In genomic region chr1:89863165-89863835, GRCh38 we compare ENCODE assay signal across 16 cellular contexts. TPM values are rescaled to one million over a fixed set of nuclear protein-coding genes. Genes with fewer than 3 reads are reported as not detected.
A peak's percentile ranks its signal among the peaks of the same experiment; 100 is the strongest.
DNase-seq lines count a peak whose midpoint lies in the region; ATAC-seq, FAIRE-seq and TF ChIP-seq lines count a peak whose summit lies in the region.
"Had no signal": no experiment of that assay in that cellular context is flagged by ENCODE, and none has a peak within 500 bp of the region (broad histone marks: within the 10 kb centered on the region; RNA-seq: fewer than 3 reads in every experiment).

No MANE protein-coding gene starts in this region.

- no peak for FAIRE-seq in endothelial cell of umbilical vein (lab: Jason Lieb, UNC)

- H3K36me3 Mint-ChIP-seq in activated naive CD4-positive, alpha-beta T cell treated with anti-CD3 and anti-CD28 coated beads, Interleukin-2, amount 50 U/mL, for 72 hours = peaks cover 21 to 48% of the 10 kb centered on the region in 2 donors
- peaks cover 28 to 68% of the 10 kb centered on the region in 2 donors for H3K36me3 Mint-ChIP-seq in stimulated activated naive B cell treated with anti-CD40 and anti-IgM and Interleukin-4, amounts not matched to agents 10 μg/mL and 1 μg/mL and 100 μg/mL, for 72 hours

- no peak for TF ChIP-seq POLR2A in endothelial cell of umbilical vein (IDR thresholded peaks at IDR 0.05; ENCODE audit: low read depth, low read length)

- H3K9me3 Mint-ChIP-seq in activated naive CD4-positive, alpha-beta T cell treated with anti-CD3 and anti-CD28 coated beads, Interleukin-2, amount 50 U/mL, for 72 hours = peaks cover 0 to 3% of the 10 kb centered on the region in 2 donors
- no peaks in the 10 kb centered on the region for H3K9me3 Mint-ChIP-seq in stimulated activated naive B cell treated with anti-CD40 and anti-IgM and Interleukin-4, amounts not matched to agents 10 μg/mL and 1 μg/mL and 100 μg/mL, for 72 hours

- H2AFZ ChIP-seq in endothelial cell of umbilical vein (ENCODE audit: low read depth, low read length) = no peak overlapping the region

- no peaks in the 10 kb centered on the region for H3K36me3 ChIP-seq in endothelial cell of umbilical vein (ENCODE audit: control insufficient read depth in 2 of 2, extremely low read depth in 1 of 2, insufficient read depth in 2 of 2, low read length in 2 of 2)
- H3K36me3 ChIP-seq: brain microvascular endothelial cell, right lobe of liver had no signal

- H3K4me3 Mint-ChIP-seq in stimulated activated naive B cell treated with anti-CD40 and anti-IgM and Interleukin-4, amounts not matched to agents 10 μg/mL and 1 μg/mL and 100 μg/mL, for 72 hours = no peak overlapping the region

- DNase-seq in activated naive CD4-positive, alpha-beta T cell treated with anti-CD3 and anti-CD28 coated beads, Interleukin-2, amount 50 U/mL, for 72 hours (ENCODE audit: low spot score in 2 of 2) = no peak
- DNase-seq in activated naive CD4-positive, alpha-beta T cell treated with anti-CD3 and anti-CD28 coated beads, Interleukin-2, amount 50 U/mL, for 16 hours = no peak
- DNase-seq in SK-MEL-5 (ENCODE audit: low read depth, low spot score) (peak; percentile 12), endothelial cell of umbilical vein (ENCODE audit: low read depth, low spot score) (peak; percentile 50), NCI-H146 treated with DMSO at 0.1 percent for 48 hours (lab: John Stamatoyannopoulos, UW; ENCODE audit: unreplicated experiment) (no peak)
- no peak for DNase-seq in stimulated activated naive B cell treated with anti-CD40 and anti-IgM and Interleukin-4, amounts not matched to agents 10 μg/mL and 1 μg/mL and 100 μg/mL, for 72 hours
- DNase-seq in effector CD4-positive, alpha-beta T cell = no peak
- DNase-seq: activated CD4-positive, CD25-positive, alpha-beta regulatory T cell treated with anti-CD3 and anti-CD28 coated beads, Interleukin-2, amount 50 U/mL, for 72 hours; brain microvascular endothelial cell; DMS 273 treated with DMSO at 0.1 percent for 48 hours; left ventricle myocardium superior; NCI-H2029 treated with DMSO at 0.1 percent for 48 hours; NCI-H748 treated with DMSO at 0.1 percent for 48 hours; right lobe of liver; stimulated activated CD4-positive, alpha-beta T cell treated with anti-CD3 and anti-CD28 coated beads, Interleukin-4, amount 100 ng/mL, for 1 hour had no signal

- TF ChIP-seq CTCF in endothelial cell of umbilical vein (IDR thresholded peaks at IDR 0.05; ENCODE audit: extremely low read depth in 1 of 2, insufficient read depth in 1 of 2, low read depth in 1 of 2, low read length in 2 of 2) = no peak

- in situ Hi-C loops in SK-MEL-5 (cut with HindIII; ENCODE audit: low pct_unique_long_range_greater_than_20kb, low sequenced_read_pairs) = no loop called here

- peaks cover 28% of the 10 kb centered on the region for H3K79me2 ChIP-seq in endothelial cell of umbilical vein (ENCODE audit: control insufficient read depth, insufficient read depth, low read length)

- no peaks in the 10 kb centered on the region for H3K9me1 ChIP-seq in endothelial cell of umbilical vein (replicated peaks; ENCODE audit: control insufficient read depth, extremely low read depth, insufficient read depth, low read length)

- dilution Hi-C loops in endothelial cell of umbilical vein (cut with MboI; ENCODE audit: extremely low pct_ligation_motif_present, low sequenced_read_pairs) = no loop called here

- POLR2A ChIA-PET in endothelial cell of umbilical vein (lab: Charles Lee) = no interaction called here

- H3K27me3 ChIP-seq in endothelial cell of umbilical vein (ENCODE audit: control insufficient read depth in 2 of 2, insufficient read depth in 2 of 2, low read length in 2 of 2) = no peaks in the 10 kb centered on the region
- H3K27me3 ChIP-seq: brain microvascular endothelial cell, right lobe of liver had no signal

- H4K20me1 ChIP-seq in endothelial cell of umbilical vein (replicated peaks; ENCODE audit: control insufficient read depth, extremely low read depth, insufficient read depth, low read length) = no peaks in the 10 kb centered on the region

- intact Hi-C loops in endothelial cell of umbilical vein (cut with micrococcal nuclease) = no loop called here

- BruUV-seq in endothelial cell of umbilical vein (replicated peaks; lab: Mats Ljungman, UMichigan) = no TSS peak

- CTCF ChIA-PET in endothelial cell of umbilical vein (lab: Charles Lee) = interaction anchor here (1.1 kb wide), 1 partner anchor 56 kb away, joined by 3 read pairs; no protein-coding TSS in a partner anchor

- no peaks in the 10 kb centered on the region for H3K27me3 Mint-ChIP-seq in stimulated activated naive B cell treated with anti-CD40 and anti-IgM and Interleukin-4, amounts not matched to agents 10 μg/mL and 1 μg/mL and 100 μg/mL, for 72 hours

- no peak for ATAC-seq in activated naive CD4-positive, alpha-beta T cell treated with anti-CD3 and anti-CD28 coated beads, Interleukin-2, amount 50 U/mL, for 72 hours
- ATAC-seq in stimulated activated naive B cell treated with anti-CD40 and anti-IgM and Interleukin-4, amounts not matched to agents 10 μg/mL and 1 μg/mL and 100 μg/mL, for 72 hours (replicated peaks) = no peak
- ATAC-seq in HG03354 (IDR thresholded peaks at IDR 0.05; ENCODE audit: poor library complexity, severe bottlenecking, unreplicated experiment) = no peak
- ATAC-seq: left ventricle myocardium superior, right lobe of liver had no signal

- peak overlapping the region; percentile 23 to 27 for H3K27ac Mint-ChIP-seq in activated naive CD4-positive, alpha-beta T cell treated with anti-CD3 and anti-CD28 coated beads, Interleukin-2, amount 50 U/mL, for 72 hours
- peak overlapping the region; percentile 71 for H3K27ac Mint-ChIP-seq in stimulated activated naive B cell treated with anti-CD40 and anti-IgM and Interleukin-4, amounts not matched to agents 10 μg/mL and 1 μg/mL and 100 μg/mL, for 72 hours

- no peak overlapping the region for H3K4me2 ChIP-seq in endothelial cell of umbilical vein (ENCODE audit: insufficient read depth, low read length)

- no peak overlapping the region for H3K4me3 ChIP-seq in endothelial cell of umbilical vein (replicated peaks in 1 of 3; ENCODE audit: insufficient read depth in 1 of 3, low read depth in 1 of 3, low read length in 3 of 3)
- H3K4me3 ChIP-seq: right lobe of liver had no signal

- H3K27ac ChIP-seq in endothelial cell of umbilical vein (ENCODE audit: insufficient read depth, low read depth, low read length) = no peak overlapping the region
- H3K27ac ChIP-seq: brain microvascular endothelial cell, right lobe of liver had no signal

- no peaks in the 10 kb centered on the region for H3K9me3 ChIP-seq in endothelial cell of umbilical vein (replicated peaks; ENCODE audit: control insufficient read depth, insufficient read depth, low read length)
- H3K9me3 ChIP-seq: right lobe of liver had no signal

- H3K4me1 ChIP-seq in endothelial cell of umbilical vein (ENCODE audit: control insufficient read depth, extremely low read depth, insufficient read depth, low read length) = peaks cover 21% of the 10 kb centered on the region
- H3K4me1 ChIP-seq: right lobe of liver had no signal

- peaks cover 24 to 33% of the 10 kb centered on the region in 2 donors for H3K4me1 Mint-ChIP-seq in stimulated activated naive B cell treated with anti-CD40 and anti-IgM and Interleukin-4, amounts not matched to agents 10 μg/mL and 1 μg/mL and 100 μg/mL, for 72 hours

- H3K9ac ChIP-seq in endothelial cell of umbilical vein (replicated peaks; ENCODE audit: extremely low read depth, insufficient read depth, low read length) = no peak overlapping the region

TF ChIP-seq in endothelial cell of umbilical vein, 7 proteins besides CTCF, POLR2A, EP300 and RAD21:
- TF ChIP-seq FOS (IDR thresholded peaks at IDR 0.05; ENCODE audit: borderline replicate concordance, insufficient read depth, low read length) (no peak), MAX (IDR thresholded peaks at IDR 0.05; ENCODE audit: insufficient read depth, insufficient read length) (no peak), JUN (IDR thresholded peaks at IDR 0.05; ENCODE audit: borderline replicate concordance, insufficient read depth, insufficient read length, low read depth) (no peak), POLR2AphosphoS5 (IDR thresholded peaks at IDR 0.05; ENCODE audit: insufficient read depth, low read depth, low read length) (no peak), GATA2 (IDR thresholded peaks at IDR 0.05; ENCODE audit: insufficient read depth, insufficient read length, low read depth, low read length) (no peak), MYC (IDR thresholded peaks at IDR 0.05; ENCODE audit: low read depth, low read length) (no peak), EZH2 (IDR thresholded peaks at IDR 0.05; ENCODE audit: borderline replicate concordance, low read depth, low read length, severe bottlenecking) (no peak)

RNA-seq across cellular contexts. Expression of gene LRRC8D, which starts 42.5 kb away (rescaled TPM):
- total RNA-seq in activated naive CD4-positive, alpha-beta T cell treated with anti-CD3 and anti-CD28 coated beads, Interleukin-2, amount 50 U/mL, for 72 hours = 10 to 100 TPM; 14.6 to 22.8 TPM
- 46.0 and 48.7 TPM in 2 replicates for total RNA-seq in SK-MEL-5 (2014; rRNA removed; shearing (Covaris generic))
- 56.2 and 70.3 TPM in 2 replicates for polyA plus RNA-seq in SK-MEL-5 (2015; cell fraction: cytosol; rRNA removed)
- polyA plus RNA-seq in SK-MEL-5 (2015; cell fraction: nucleus; rRNA removed) = 38.1 and 43.8 TPM in 2 replicates
- 23.6 and 37.7 TPM in 2 replicates for total RNA-seq in endothelial cell of umbilical vein
- 31.9 and 32.2 TPM in 2 replicates for polyA plus RNA-seq in endothelial cell of umbilical vein
- 36.1 and 36.9 TPM in 2 replicates for polyA plus RNA-seq in endothelial cell of umbilical vein (2011; cell fraction: cytosol; rRNA removed)
- 26.1 and 28.4 TPM in 2 replicates for polyA plus RNA-seq in endothelial cell of umbilical vein (2011; cell fraction: nucleus; rRNA removed)
- 25.2 and 33.0 TPM in 2 replicates for polyA plus RNA-seq in endothelial cell of umbilical vein (2012)
- 46.6 and 60.9 TPM in 2 replicates for polyA minus RNA-seq in endothelial cell of umbilical vein
- 47.9 TPM for polyA minus RNA-seq in endothelial cell of umbilical vein (2011; cell fraction: cytosol; rRNA and poly(A)+ RNA removed)
- polyA minus RNA-seq in endothelial cell of umbilical vein (2011; cell fraction: nucleus; rRNA and poly(A)+ RNA removed) = 21.2 and 26.6 TPM in 2 replicates

Comparison
In these comparisons a context has a peak if more than half of its experiments do, and no peak if none do; other contexts are left out.
1. DNase-seq: peak in SK-MEL-5 (single experiment) and endothelial cell of umbilical vein (single experiment); none in activated naive CD4-positive, alpha-beta T cell treated with anti-CD3 and anti-CD28 coated beads, Interleukin-2, amount 50 U/mL, for 72 hours (0 of 2), activated naive CD4-positive, alpha-beta T cell treated with anti-CD3 and anti-CD28 coated beads, Interleukin-2, amount 50 U/mL, for 16 hours (single experiment), stimulated activated naive B cell treated with anti-CD40 and anti-IgM and Interleukin-4, amounts not matched to agents 10 μg/mL and 1 μg/mL and 100 μg/mL, for 72 hours (single experiment), effector CD4-positive, alpha-beta T cell (single experiment) and NCI-H146 treated with DMSO at 0.1 percent for 48 hours (single experiment).